29 cellular contexts compared by ENCODE assay signal in the genomic region with DNA sequence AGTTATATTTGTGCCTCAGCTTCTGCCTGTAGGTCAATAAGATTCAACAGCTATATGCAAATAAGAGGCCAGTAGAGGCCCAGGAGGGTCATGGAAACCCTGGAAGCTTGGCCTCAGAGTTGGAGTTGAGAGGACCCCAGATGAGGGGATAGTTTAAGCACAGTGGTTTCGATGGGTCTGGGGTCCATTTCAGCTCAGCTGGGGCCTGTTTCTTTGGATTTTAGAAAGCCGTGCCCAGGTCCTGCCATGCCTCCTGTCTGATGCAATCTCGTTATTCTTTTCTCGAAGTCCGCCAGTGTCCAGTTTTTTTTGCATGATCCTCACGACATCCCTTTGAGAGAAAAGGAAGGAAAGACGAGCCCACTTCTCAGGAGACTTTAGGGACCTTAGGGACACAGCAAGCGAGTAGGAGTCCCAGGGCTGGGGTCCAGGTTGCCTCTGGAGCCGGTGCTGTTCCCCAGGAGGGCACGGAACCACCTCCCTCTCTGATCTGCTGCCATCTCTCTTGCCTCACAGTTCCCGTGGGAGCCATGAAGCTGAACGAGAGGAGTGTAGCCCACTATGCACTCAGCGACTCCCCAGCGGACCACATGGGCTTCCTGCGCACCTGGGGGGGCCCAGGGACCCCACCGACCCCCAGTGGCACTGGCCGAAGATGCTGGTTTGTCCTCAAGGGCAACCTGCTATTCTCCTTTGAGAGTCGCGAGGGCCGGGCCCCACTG. TPM values are rescaled to one million over a fixed set of nuclear protein-coding genes. Genes with fewer than 3 reads are reported as not detected.
DNase-seq lines count a peak whose midpoint lies in the region; ATAC-seq and TF ChIP-seq lines count a peak whose summit lies in the region.
"Had no signal": no experiment of that assay in that cellular context is flagged by ENCODE, and none has a peak within 500 bp of the region (broad histone marks: within the 10 kb centered on the region; RNA-seq: fewer than 3 reads in every experiment).

No MANE protein-coding gene starts in this region.

- WGBS in esophagus muscularis mucosa: 86% methylated on average over 18 of the region's 20 CpGs
- no CpG with 5 or more reads among the region's 20 CpGs for WGBS in trophoblast cell (ENCODE audit: extremely low coverage, insufficient coverage, insufficient read length)

- no peaks in the 10 kb centered on the region for H3K9me3 Mint-ChIP-seq in MCF 10A (ENCODE audit: unreplicated experiment)
- H3K9me3 Mint-ChIP-seq: stimulated activated memory B cell treated with anti-CD40 and anti-IgM and Interleukin-4, amounts not matched to agents 10 μg/mL and 1 μg/mL and 100 μg/mL, for 72 hours; T-cell had no signal

- no peak overlapping the region for H3K9ac ChIP-seq in trophoblast cell (ENCODE audit: low read length)
- H3K9ac ChIP-seq: KMS-11, neural progenitor cell had no signal

- no peak for TF ChIP-seq EP300 in esophagus muscularis mucosa (IDR thresholded peaks at IDR 0.05)

- H3K79me1 ChIP-seq in trophoblast cell (ENCODE audit: low read length): peaks cover 13% of the 10 kb centered on the region

- no peaks in the 10 kb centered on the region for H3K27me3 Mint-ChIP-seq in MCF 10A (ENCODE audit: insufficient read depth, unreplicated experiment)
- H3K27me3 Mint-ChIP-seq: brain; stimulated activated memory B cell treated with anti-CD40 and anti-IgM and Interleukin-4, amounts not matched to agents 10 μg/mL and 1 μg/mL and 100 μg/mL, for 72 hours; T-cell had no signal

- TF ChIP-seq POLR2A in breast epithelium (IDR thresholded peaks at IDR 0.05) (no peak), esophagus muscularis mucosa (IDR thresholded peaks at IDR 0.05; ENCODE audit: low read depth) (no peak), vagina (IDR thresholded peaks at IDR 0.05) (no peak)

- no peak overlapping the region for H2AK5ac ChIP-seq in trophoblast cell (ENCODE audit: low read length)

- intact Hi-C loops in breast epithelium (cut with DNase I; ENCODE audit: low total_unique reads) (no loop called here), MCF 10A (cut with micrococcal nuclease) (no loop called here), esophagus muscularis mucosa (cut with DNase I) (no loop called here), vagina (cut with DNase I) (loop anchor here (10.0 kb wide), 1 partner anchor 368 kb away; no protein-coding TSS in a partner anchor)

- H3K27ac Mint-ChIP-seq in MCF 10A (ENCODE audit: low read depth, unreplicated experiment): no peak overlapping the region
- H3K27ac Mint-ChIP-seq: neural progenitor cell had no signal

- H3K9me3 ChIP-seq in breast epithelium: no peaks in the 10 kb centered on the region
- no peaks in the 10 kb centered on the region for H3K9me3 ChIP-seq in esophagus muscularis mucosa
- H3K9me3 ChIP-seq in trophoblast cell (ENCODE audit: insufficient read depth, low read depth, low read length): no peaks in the 10 kb centered on the region
- no peaks in the 10 kb centered on the region for H3K9me3 ChIP-seq in vagina
- H3K9me3 ChIP-seq: HAP-1, heart left ventricle, suprapubic skin had no signal

- no peak for DNase-seq in breast epithelium (ENCODE audit: low spot score in 2 of 2)
- DNase-seq in MCF 10A (ENCODE audit: unreplicated experiment): no peak
- no peak for DNase-seq in esophagus muscularis mucosa (ENCODE audit: extremely low spot score)
- no peak for DNase-seq in trophoblast cell
- no peak for DNase-seq in vagina (ENCODE audit: extremely low spot score in 2 of 2)
- DNase-seq: activated CD4-positive, alpha-beta T cell treated with anti-CD3 and anti-CD28 coated beads, Interleukin-2, amount 50 U/mL, for 4 hours; activated CD4-positive, CD25-positive, alpha-beta regulatory T cell; activated gamma-delta T cell treated with Interleukin-2 at 50 U/mL for 16 hours; DMS53; effector CD4-positive, alpha-beta T cell; erythroblast; heart left ventricle; kidney glomerular epithelial cell; NCI-H1436 treated with DMSO at 0.1 percent for 48 hours; NCI-H2107; NCI-H446; NCI-H774; stimulated activated CD4-positive, alpha-beta T cell treated with anti-CD3 and anti-CD28 coated beads, Interleukin-4, amount 100 ng/mL, for 4 hours had no signal

- no peak for TF ChIP-seq CTCF in breast epithelium (IDR thresholded peaks at IDR 0.05)
- TF ChIP-seq CTCF in MCF 10A (IDR thresholded peaks at IDR 0.05; ENCODE audit: unreplicated experiment): no peak
- no peak for TF ChIP-seq CTCF in esophagus muscularis mucosa (IDR thresholded peaks at IDR 0.05)
- no peak for TF ChIP-seq CTCF in vagina (IDR thresholded peaks at IDR 0.05)

- POLR2A ChIA-PET in MCF 10A (lab: Yijun Ruan, JAX): no interaction called here

- peaks cover 9% of the 10 kb centered on the region for H3K36me3 Mint-ChIP-seq in MCF 10A (ENCODE audit: insufficient read depth, unreplicated experiment)

- H3K14ac ChIP-seq in trophoblast cell (ENCODE audit: low read length): no peak overlapping the region

- no peak overlapping the region for H4K8ac ChIP-seq in trophoblast cell (ENCODE audit: low read depth, low read length)

- no peak overlapping the region for H2BK5ac ChIP-seq in trophoblast cell (ENCODE audit: low read depth, low read length, poor library complexity)

- H3K4ac ChIP-seq in trophoblast cell (ENCODE audit: low read depth, low read length): no peak overlapping the region

- no peaks in the 10 kb centered on the region for H3K36me3 ChIP-seq in breast epithelium
- peaks cover 0 to 23% (median 20%) of the 10 kb centered on the region in 4 donors for H3K36me3 ChIP-seq in esophagus muscularis mucosa
- H3K36me3 ChIP-seq in trophoblast cell (ENCODE audit: control insufficient read depth in 1 of 2, insufficient read depth in 2 of 2, low read length in 2 of 2): peaks cover 0 to under 1% of the 10 kb centered on the region in 2 experiments
- peaks cover 0 to 9% of the 10 kb centered on the region in 2 donors for H3K36me3 ChIP-seq in vagina
- H3K36me3 ChIP-seq: neural progenitor cell had no signal

- H3K4me3 Mint-ChIP-seq in MCF 10A (ENCODE audit: unreplicated experiment): no peak overlapping the region
- H3K4me3 Mint-ChIP-seq: stimulated activated memory B cell treated with anti-CD40 and anti-IgM and Interleukin-4, amounts not matched to agents 10 μg/mL and 1 μg/mL and 100 μg/mL, for 72 hours had no signal

- no peak overlapping the region for H4K91ac ChIP-seq in trophoblast cell (ENCODE audit: low read depth, low read length)

- H3K79me2 ChIP-seq in trophoblast cell (ENCODE audit: control insufficient read depth, insufficient read depth, low read length, poor library complexity): peaks cover 7% of the 10 kb centered on the region

- H4K12ac ChIP-seq in trophoblast cell (ENCODE audit: low read depth, low read length): peak overlapping the region; percentile 71

- H2BK12ac ChIP-seq in trophoblast cell (ENCODE audit: low read length): no peak overlapping the region

- H3K4me3 ChIP-seq in breast epithelium (no peak overlapping the region), esophagus muscularis mucosa (no peak overlapping the region), trophoblast cell (ENCODE audit: low read depth, low read length) (no peak overlapping the region), vagina (no peak overlapping the region)
- H3K4me3 ChIP-seq: HAP-1, heart left ventricle, neural progenitor cell, suprapubic skin had no signal

- no peaks in the 10 kb centered on the region for H3K27me3 ChIP-seq in breast epithelium
- no peaks in the 10 kb centered on the region for H3K27me3 ChIP-seq in esophagus muscularis mucosa
- H3K27me3 ChIP-seq in trophoblast cell (ENCODE audit: insufficient read depth, low read length): no peaks in the 10 kb centered on the region
- H3K27me3 ChIP-seq in vagina: no peaks in the 10 kb centered on the region
- H3K27me3 ChIP-seq: heart left ventricle, suprapubic skin had no signal

- no peak overlapping the region for H3K4me2 ChIP-seq in trophoblast cell (ENCODE audit: low read length)
- H3K4me2 ChIP-seq: KMS-11, neural progenitor cell had no signal

- CTCF ChIA-PET in MCF 10A (lab: Yijun Ruan, JAX): interaction anchor here (0.7 to 2.6 kb wide), 2 partner anchors 14 to 231 kb away, joined by 3 to 7 read pairs; a partner anchor contains a TSS

- H3K27ac ChIP-seq in breast epithelium (peak overlapping the region; percentile 99 to 100), esophagus muscularis mucosa (replicated peaks in 1 of 4) (peak overlapping the region; percentile 90 to 99 (median 99)), trophoblast cell (ENCODE audit: low read depth, low read length) (no peak overlapping the region), vagina (peak overlapping the region; percentile 98)
- H3K27ac ChIP-seq: KMS-11, neural progenitor cell, suprapubic skin had no signal

- ATAC-seq in HG02981 (IDR thresholded peaks at IDR 0.05; ENCODE audit: unreplicated experiment): no peak
- no peak for ATAC-seq in HG03175 (IDR thresholded peaks at IDR 0.05; ENCODE audit: unreplicated experiment)
- ATAC-seq in GM18511 (IDR thresholded peaks at IDR 0.05; ENCODE audit: unreplicated experiment): no peak
- ATAC-seq: heart left ventricle; right cardiac atrium; stimulated activated memory B cell treated with anti-CD40 and anti-IgM and Interleukin-4, amounts not matched to agents 10 μg/mL and 1 μg/mL and 100 μg/mL, for 72 hours; T-cell had no signal

- H3K18ac ChIP-seq in trophoblast cell (ENCODE audit: low read length): no peak overlapping the region

- H2BK120ac ChIP-seq in trophoblast cell (ENCODE audit: insufficient read depth, low read length, poor library complexity): no peak overlapping the region

- no peaks in the 10 kb centered on the region for H3K4me1 Mint-ChIP-seq in MCF 10A (ENCODE audit: insufficient read depth, unreplicated experiment)

- no TSS peak for BruUV-seq in MCF 10A (replicated peaks; lab: Mats Ljungman, UMichigan)

- H2AFZ ChIP-seq in trophoblast cell (ENCODE audit: insufficient read depth, low read length, poor library complexity): no peak overlapping the region
- H2AFZ ChIP-seq: neural progenitor cell had no signal

- no peak overlapping the region for H3K23ac ChIP-seq in trophoblast cell (ENCODE audit: low read length)

- H3K4me1 ChIP-seq in breast epithelium: peaks cover 17% of the 10 kb centered on the region in 2 donors
- H3K4me1 ChIP-seq in esophagus muscularis mucosa: peaks cover 50 to 80% (median 71%) of the 10 kb centered on the region in 4 donors
- H3K4me1 ChIP-seq in trophoblast cell (ENCODE audit: control insufficient read depth in 1 of 2, insufficient read depth in 2 of 2, low read length in 2 of 2): peaks cover 10 to 12% of the 10 kb centered on the region in 2 experiments
- H3K4me1 ChIP-seq in vagina: peaks cover 63% of the 10 kb centered on the region

RNA-seq across cellular contexts. Expression of a gene that starts 2.6 kb away (rescaled TPM):
- total RNA-seq in breast epithelium (10 to 100 TPM; 13.9 to 19.7 (median 16.2) TPM), MCF 10A (2022) (76.9 and 96.7 TPM in 2 replicates), esophagus muscularis mucosa (10 to 100 TPM; 18.9 to 32.7 (median 22.1) TPM), vagina (40.3 TPM)
- 25.6 and 27.4 TPM in 2 replicates for polyA plus RNA-seq in trophoblast cell (2013)

RNA-seq across cellular contexts. Expression of a gene that starts 2.9 kb away (rescaled TPM):
- 10 to 100 TPM; 11.5 to 18.0 (median 11.6) TPM for total RNA-seq in breast epithelium
- total RNA-seq in MCF 10A (2022): 0.27 TPM in 1 of 2 replicates, not detected in the other
- 10 to 100 TPM; 16.6 to 34.6 (median 25.4) TPM for total RNA-seq in esophagus muscularis mucosa
- polyA plus RNA-seq in trophoblast cell (2013): 2.1 and 2.3 TPM in 2 replicates
- 14.2 TPM for total RNA-seq in vagina

RNA-seq across cellular contexts. Expression of a gene that starts 6.3 kb away (rescaled TPM):
- total RNA-seq in breast epithelium (10 to 100 TPM; 22.9 to 38.9 (median 27.2) TPM), MCF 10A (2022) (8.0 and 9.1 TPM in 2 replicates), esophagus muscularis mucosa (10 to 100 TPM; 26.2 to 40.9 (median 33.7) TPM), vagina (28.2 TPM)
- 13.4 and 13.8 TPM in 2 replicates for polyA plus RNA-seq in trophoblast cell (2013)

RNA-seq across cellular contexts. Expression of a gene that starts 13.6 kb away (rescaled TPM):
- total RNA-seq in breast epithelium: 10 to 100 TPM; 37.3 to 61.1 (median 45.2) TPM
- total RNA-seq in MCF 10A (2022): 74.9 and 80.4 TPM in 2 replicates
- 10 to 100 TPM; 54.0 to 90.9 (median 75.8) TPM for total RNA-seq in esophagus muscularis mucosa
- polyA plus RNA-seq in trophoblast cell (2013): 106 and 109 TPM in 2 replicates
- 42.0 TPM for total RNA-seq in vagina

RNA-seq across cellular contexts. Expression of a gene that starts 53.7 kb away (rescaled TPM):
- total RNA-seq in breast epithelium (1 to 10 TPM in 1 of 3 donors, under 1 TPM in 2; 0.16 to 2.0 (median 0.73) TPM), MCF 10A (2022) (2.0 and 3.5 TPM in 2 replicates), esophagus muscularis mucosa (under 1 TPM in 2 of 4 donors, not detected in 2; 0.42 to 0.52 TPM), vagina (1.7 TPM)
- polyA plus RNA-seq in trophoblast cell (2013): 0.31 and 0.48 TPM in 2 replicates
